Comparison of ENCODE assay signal across 1 cellular context in genomic region chr4:146522098-146522861, GRCh38.
TF ChIP-seq lines count a peak whose summit lies in the region.

No MANE protein-coding gene starts in this region.

TF ChIP-seq in HEK293, 187 proteins besides CTCF, POLR2A, EP300 and RAD21 (continued from another document and continues in another):
- TF ChIP-seq PRDM4 (tag by site-specific recombination; IDR thresholded peaks at IDR 0.05), result no peak
- no peak for TF ChIP-seq HOXD13 (CRISPR knock-in tag; IDR thresholded peaks at IDR 0.05; ENCODE audit: borderline replicate concordance)
- TF ChIP-seq ZNF645 (tag by site-specific recombination; IDR thresholded peaks at IDR 0.05), result no peak
- TF ChIP-seq ZNF580 (tag by site-specific recombination; IDR thresholded peaks at IDR 0.05), result no peak
- no peak for TF ChIP-seq ZNF704 (tag by site-specific recombination; IDR thresholded peaks at IDR 0.05)
- 0 out of 2 replicates have a peak, but pooled peaks have one; percentile 1 for TF ChIP-seq EGR2 (tag by site-specific recombination; IDR thresholded peaks at IDR 0.05; ENCODE audit: low read depth)
- TF ChIP-seq ZFHX2 (tag by site-specific recombination; conservative IDR thresholded peaks at IDR 0.05), result peak; percentile 56; the same call in 1 of the 2 replicates
- no peak for TF ChIP-seq ZNF670 (tag by site-specific recombination; IDR thresholded peaks at IDR 0.05; ENCODE audit: low read depth)
- no peak for TF ChIP-seq FEZF1 (tag by site-specific recombination; IDR thresholded peaks at IDR 0.05)
- TF ChIP-seq TCF7L2 (IDR thresholded peaks at IDR 0.05; ENCODE audit: borderline replicate concordance, low read depth, low read length), result no peak
- TF ChIP-seq ZNF292 (tag by site-specific recombination; IDR thresholded peaks at IDR 0.05; ENCODE audit: borderline replicate concordance, low read depth), result no peak
- TF ChIP-seq ZNF768 (tag by site-specific recombination; IDR thresholded peaks at IDR 0.05), result no peak
- TF ChIP-seq ZNF585B (tag by site-specific recombination; IDR thresholded peaks at IDR 0.05), result no peak
- no peak for TF ChIP-seq ZNF132 (tag by site-specific recombination; IDR thresholded peaks at IDR 0.05; ENCODE audit: borderline replicate concordance)
- no peak for TF ChIP-seq ZNF776 (tag by site-specific recombination; IDR thresholded peaks at IDR 0.05; ENCODE audit: borderline replicate concordance)
- no peak for TF ChIP-seq ZFP3 (tag by site-specific recombination; IDR thresholded peaks at IDR 0.05; ENCODE audit: low read depth)
- TF ChIP-seq PRDM6 (tag by site-specific recombination; IDR thresholded peaks at IDR 0.05), result no peak
- peak; percentile 53 for TF ChIP-seq ZBTB17 (tag by site-specific recombination; IDR thresholded peaks at IDR 0.05)
- TF ChIP-seq ZNF549 (tag by site-specific recombination; IDR thresholded peaks at IDR 0.05), result no peak
- 0 out of 2 replicates have a peak, but pooled peaks have one; percentile 68 for TF ChIP-seq ZFP69B (tag by site-specific recombination; IDR thresholded peaks at IDR 0.05)
- TF ChIP-seq GLIS1 (tag by site-specific recombination; IDR thresholded peaks at IDR 0.05), result 0 out of 2 replicates have a peak, but pooled peaks have one; percentile 6
- TF ChIP-seq ZNF391 (tag by site-specific recombination; IDR thresholded peaks at IDR 0.05; ENCODE audit: borderline replicate concordance, low read depth), result no peak
- TF ChIP-seq MZF1 (tag by site-specific recombination; IDR thresholded peaks at IDR 0.05; ENCODE audit: borderline replicate concordance), result no peak
- TF ChIP-seq ZNF24 (tag by site-specific recombination; IDR thresholded peaks at IDR 0.05), result no peak
- no peak for TF ChIP-seq ZNF157 (tag by site-specific recombination; IDR thresholded peaks at IDR 0.05)
- TF ChIP-seq ZNF514 (tag by site-specific recombination; IDR thresholded peaks at IDR 0.05), result no peak
- no peak for TF ChIP-seq ZNF664 (tag by site-specific recombination; IDR thresholded peaks at IDR 0.05)
- no peak for TF ChIP-seq ZNF404 (tag by site-specific recombination; IDR thresholded peaks at IDR 0.05)
- no peak for TF ChIP-seq ZSCAN18 (tag by site-specific recombination; IDR thresholded peaks at IDR 0.05)
- no peak for TF ChIP-seq ZNF560 (tag by site-specific recombination; IDR thresholded peaks at IDR 0.05; ENCODE audit: borderline replicate concordance)
- no peak for TF ChIP-seq ZNF10 (tag by site-specific recombination; IDR thresholded peaks at IDR 0.05)
- TF ChIP-seq ZNF350 (tag by site-specific recombination; IDR thresholded peaks at IDR 0.05), result no peak
- TF ChIP-seq HOXA7 (CRISPR knock-in tag; IDR thresholded peaks at IDR 0.05; ENCODE audit: borderline replicate concordance), result no peak
- no peak for TF ChIP-seq ZNF416 (tag by site-specific recombination; IDR thresholded peaks at IDR 0.05)
- TF ChIP-seq KLF1 (tag by site-specific recombination; IDR thresholded peaks at IDR 0.05), result no peak
- peak; percentile 50; the same call in 1 of the 2 replicates for TF ChIP-seq ZNF692 (tag by site-specific recombination; IDR thresholded peaks at IDR 0.05)
- TF ChIP-seq ZNF555 (tag by site-specific recombination; conservative IDR thresholded peaks at IDR 0.05), result no peak
- no peak for TF ChIP-seq ZNF571 (tag by site-specific recombination; IDR thresholded peaks at IDR 0.05)
- no peak for TF ChIP-seq ZBTB1 (tag by site-specific recombination; IDR thresholded peaks at IDR 0.05)
- TF ChIP-seq ZXDB (tag by site-specific recombination; IDR thresholded peaks at IDR 0.05), result no peak; the same call in 1 of the 2 replicates
- TF ChIP-seq KLF16 (tag by site-specific recombination; IDR thresholded peaks at IDR 0.05), result peak; percentile 37; the same call in 1 of the 2 replicates
- no peak for TF ChIP-seq ZNF239 (tag by site-specific recombination; IDR thresholded peaks at IDR 0.05)
- TF ChIP-seq ZNF558 (tag by site-specific recombination; IDR thresholded peaks at IDR 0.05), result no peak
- TF ChIP-seq ZNF211 (tag by site-specific recombination; IDR thresholded peaks at IDR 0.05; ENCODE audit: low read depth), result no peak
- TF ChIP-seq ZNF48 (tag by site-specific recombination; IDR thresholded peaks at IDR 0.05), result no peak
- TF ChIP-seq SP3 (tag by site-specific recombination; IDR thresholded peaks at IDR 0.05), result 0 out of 2 replicates have a peak, but pooled peaks have one; percentile 16
- no peak for TF ChIP-seq ZNF148 (tag by site-specific recombination; IDR thresholded peaks at IDR 0.05; ENCODE audit: borderline replicate concordance)
- no peak for TF ChIP-seq AEBP2 (tag by site-specific recombination; IDR thresholded peaks at IDR 0.05; ENCODE audit: borderline replicate concordance)
- no peak for TF ChIP-seq ZNF138 (tag by site-specific recombination; IDR thresholded peaks at IDR 0.05; ENCODE audit: borderline replicate concordance)
- no peak for TF ChIP-seq ZNF830 (tag by site-specific recombination; IDR thresholded peaks at IDR 0.05; ENCODE audit: low read depth)
- no peak for TF ChIP-seq ZNF76 (tag by site-specific recombination; IDR thresholded peaks at IDR 0.05; ENCODE audit: borderline replicate concordance, low read depth)
- TF ChIP-seq ZNF449 (tag by site-specific recombination; IDR thresholded peaks at IDR 0.05), result no peak
- TF ChIP-seq ZNF324 (tag by site-specific recombination; IDR thresholded peaks at IDR 0.05), result no peak
